1 cellular context compared by ENCODE assay signal in genomic region chr19:10837649-10838048, GRCh38. TPM values are rescaled to one million over a fixed set of nuclear protein-coding genes. Genes with fewer than 3 reads are reported as not detected.
"Had no signal": no experiment of that assay in that cellular context is flagged by ENCODE, and none has a peak within 500 bp of the region (broad histone marks: within the 10 kb centered on the region; RNA-seq: fewer than 3 reads in every experiment).

No MANE protein-coding gene starts in this region.

RNA-seq across cellular contexts. Expression of gene C19orf38, which starts 10.6 kb away (rescaled TPM):
- total RNA-seq: H4 had no signal
